ENCODE assay signal across 18 cellular contexts in the genomic region with DNA sequence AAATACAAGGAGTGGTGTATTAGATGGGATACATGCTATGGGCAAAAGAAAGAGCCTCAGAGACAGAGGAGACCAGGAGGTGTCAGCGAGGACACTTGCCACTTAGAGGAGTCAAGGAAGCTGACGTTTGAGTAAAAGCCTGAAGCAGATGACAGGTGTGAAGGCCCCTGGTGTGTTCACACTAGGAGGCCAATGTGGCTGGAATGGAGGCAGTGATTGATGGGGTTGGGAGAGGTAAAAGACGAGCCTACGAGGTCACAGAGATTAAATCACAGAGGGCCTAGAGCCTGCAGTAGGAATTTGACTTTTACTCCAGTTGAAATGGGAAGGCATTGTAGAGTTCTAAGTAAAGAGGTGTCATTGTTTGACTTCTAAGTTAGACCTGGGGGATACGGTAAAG. TPM values are rescaled to one million over a fixed set of nuclear protein-coding genes. Genes with fewer than 3 reads are reported as not detected.
DNase-seq lines count a peak whose midpoint lies in the region; ATAC-seq and TF ChIP-seq lines count a peak whose summit lies in the region.
"Had no signal": no experiment of that assay in that cellular context is flagged by ENCODE, and none has a peak within 500 bp of the region (broad histone marks: within the 10 kb centered on the region; RNA-seq: fewer than 3 reads in every experiment).

No MANE protein-coding gene starts in this region.

- 90% methylated on average over 5 of the region's 5 CpGs for WGBS in prostate gland
- 43% methylated on average over 5 of the region's 5 CpGs for WGBS in mesenchymal stem cell

- no peaks in the 10 kb centered on the region for H3K27me3 Mint-ChIP-seq in activated CD4-positive, alpha-beta T cell treated with anti-CD3 and anti-CD28 coated beads, Interleukin-2, amount 10 ng/mL, durations not matched to agents 24 days and 14 days
- H3K27me3 Mint-ChIP-seq in T-helper 17 cell: no peaks in the 10 kb centered on the region
- peaks cover 38% of the 10 kb centered on the region for H3K27me3 Mint-ChIP-seq in nephron progenitor cell (ENCODE audit: low read depth, poor library complexity)
- H3K27me3 Mint-ChIP-seq: type B pancreatic cell had no signal

- peaks cover 28% of the 10 kb centered on the region for H3K4me1 Mint-ChIP-seq in activated CD4-positive, alpha-beta T cell treated with anti-CD3 and anti-CD28 coated beads, Interleukin-2, amount 10 ng/mL, durations not matched to agents 24 days and 14 days
- H3K4me1 Mint-ChIP-seq in T-helper 17 cell: peaks cover 21% of the 10 kb centered on the region
- peaks cover 28% of the 10 kb centered on the region for H3K4me1 Mint-ChIP-seq in nephron progenitor cell

- no peaks in the 10 kb centered on the region for H3K79me1 ChIP-seq in mesenchymal stem cell (replicated peaks; ENCODE audit: low read length, poor library complexity, severe bottlenecking)

- H3K36me3 ChIP-seq in prostate gland (no peaks in the 10 kb centered on the region), mesenchymal stem cell (ENCODE audit: control insufficient read depth in 1 of 2, insufficient read depth in 2 of 2, low read depth in 1 of 2, low read length in 2 of 2) (no peaks in the 10 kb centered on the region)
- H3K36me3 ChIP-seq: esophagus squamous epithelium had no signal

- no peaks in the 10 kb centered on the region for H3K9me3 Mint-ChIP-seq in activated CD4-positive, alpha-beta T cell treated with anti-CD3 and anti-CD28 coated beads, Interleukin-2, amount 10 ng/mL, durations not matched to agents 24 days and 14 days
- H3K9me3 Mint-ChIP-seq in nephron progenitor cell: no peaks in the 10 kb centered on the region
- H3K9me3 Mint-ChIP-seq: type B pancreatic cell had no signal

- no peak for DNase-seq in activated CD4-positive, alpha-beta T cell treated with anti-CD3 and anti-CD28 coated beads, Interleukin-2, amount 10 ng/mL, durations not matched to agents 24 days and 14 days
- DNase-seq in activated CD4-positive, alpha-beta T cell treated with anti-CD3 and anti-CD28 coated beads, Interleukin-2, amount 50 U/mL, for 48 hours: no peak
- DNase-seq in T-helper 17 cell: no peak
- DNase-seq in nephron progenitor cell: no peak
- DNase-seq in prostate gland (ENCODE audit: low spot score): no peak
- DNase-seq in NCI-H1048 (lab: John Stamatoyannopoulos, UW): no peak
- DNase-seq in mesenchymal stem cell: no peak
- DNase-seq: amniotic stem cell; esophagus squamous epithelium; left ventricle myocardium superior; NCI-H1105 treated with DMSO at 0.1 percent for 48 hours; NCI-H526 treated with DMSO at 0.1 percent for 48 hours; psoas muscle; stimulated activated CD4-positive, alpha-beta T cell treated with anti-CD3 and anti-CD28 coated beads, Interleukin-12 subunit alpha, Interleukin-12 subunit beta, amount 100 ng/mL, for 4 hours had no signal

- H3K4me2 ChIP-seq in mesenchymal stem cell (ENCODE audit: low read length, poor library complexity, severe bottlenecking): no peak overlapping the region
- H3K4me2 ChIP-seq: KMS-11 had no signal

- no peak overlapping the region for H4K91ac ChIP-seq in mesenchymal stem cell (ENCODE audit: low read length)

- peak overlapping the region; percentile 2 for H3K4me3 Mint-ChIP-seq in activated CD4-positive, alpha-beta T cell treated with anti-CD3 and anti-CD28 coated beads, Interleukin-2, amount 10 ng/mL, durations not matched to agents 24 days and 14 days
- H3K4me3 Mint-ChIP-seq in T-helper 17 cell (no peak overlapping the region), nephron progenitor cell (no peak overlapping the region)
- H3K4me3 Mint-ChIP-seq: type B pancreatic cell had no signal

- peak; percentile 1 for ATAC-seq in GM21619 (IDR thresholded peaks at IDR 0.05; ENCODE audit: unreplicated experiment)
- no peak for ATAC-seq in T-helper 17 cell
- ATAC-seq: left ventricle myocardium superior, psoas muscle had no signal

- H3K4me3 ChIP-seq in prostate gland (no peak overlapping the region), mesenchymal stem cell (ENCODE audit: insufficient read depth in 1 of 2, low read depth in 1 of 2, low read length in 2 of 2) (no peak overlapping the region)
- H3K4me3 ChIP-seq: A549, esophagus squamous epithelium, psoas muscle had no signal

- no peak overlapping the region for H3K18ac ChIP-seq in mesenchymal stem cell (ENCODE audit: low read depth in 1 of 2, low read length in 2 of 2)

- intact Hi-C loops in activated CD4-positive, alpha-beta T cell treated with anti-CD3 and anti-CD28 coated beads, Interleukin-2, amount 10 ng/mL, durations not matched to agents 24 days and 14 days (cut with micrococcal nuclease): no loop called here
- intact Hi-C loops in prostate gland (cut with DNase I): no loop called here

- H3K4me1 ChIP-seq in prostate gland (replicated peaks): no peaks in the 10 kb centered on the region
- peaks cover 8% of the 10 kb centered on the region for H3K4me1 ChIP-seq in mesenchymal stem cell (ENCODE audit: control insufficient read depth, insufficient read depth, low read depth, low read length)
- H3K4me1 ChIP-seq: esophagus squamous epithelium, psoas muscle had no signal

- H3K9me3 ChIP-seq in T-helper 17 cell (ENCODE audit: control insufficient read depth, low read length, poor library complexity, severe bottlenecking): no peaks in the 10 kb centered on the region
- H3K9me3 ChIP-seq in prostate gland: no peaks in the 10 kb centered on the region
- no peaks in the 10 kb centered on the region for H3K9me3 ChIP-seq in mesenchymal stem cell (ENCODE audit: control insufficient read depth, low read length)
- H3K9me3 ChIP-seq: A549, esophagus squamous epithelium, psoas muscle had no signal

- no peak overlapping the region for H3K4ac ChIP-seq in mesenchymal stem cell (ENCODE audit: low read depth in 1 of 2, low read length in 2 of 2)

- no peak overlapping the region for H2BK12ac ChIP-seq in mesenchymal stem cell (ENCODE audit: low read length in 2 of 2)

- H3K27me3 ChIP-seq in prostate gland (replicated peaks; ENCODE audit: insufficient read depth) (no peaks in the 10 kb centered on the region), mesenchymal stem cell (ENCODE audit: control insufficient read depth in 1 of 2, insufficient read depth in 1 of 2, low read length in 2 of 2) (peaks cover 0 to 3% of the 10 kb centered on the region in 2 experiments)

- no peak overlapping the region for H2BK5ac ChIP-seq in mesenchymal stem cell (ENCODE audit: low read depth, low read length, poor library complexity, severe bottlenecking)

- H3K9ac ChIP-seq in mesenchymal stem cell (ENCODE audit: low read length): no peak overlapping the region
- H3K9ac ChIP-seq: KMS-11 had no signal

- no peak overlapping the region for H2AFZ ChIP-seq in mesenchymal stem cell (ENCODE audit: low read depth, low read length)

- H3K23ac ChIP-seq in mesenchymal stem cell (ENCODE audit: low read length in 2 of 2): no peak overlapping the region

- H2BK120ac ChIP-seq in mesenchymal stem cell (ENCODE audit: low read depth, low read length): no peak overlapping the region

- no peak overlapping the region for H2AK5ac ChIP-seq in mesenchymal stem cell (ENCODE audit: low read length, severe bottlenecking)

- H3K14ac ChIP-seq in mesenchymal stem cell (ENCODE audit: low read length in 2 of 2): no peak overlapping the region

- TF ChIP-seq CTCF in nephron progenitor cell (IDR thresholded peaks at IDR 0.05): no peak
- no peak for TF ChIP-seq CTCF in prostate gland (IDR thresholded peaks at IDR 0.05)

- H3K27ac ChIP-seq in prostate gland (no peak overlapping the region), mesenchymal stem cell (ENCODE audit: low read length, poor library complexity, severe bottlenecking) (no peak overlapping the region)
- H3K27ac ChIP-seq: esophagus squamous epithelium, KMS-11, psoas muscle had no signal

- no peak overlapping the region for H2BK15ac ChIP-seq in mesenchymal stem cell (ENCODE audit: low read depth, poor library complexity, severe bottlenecking)

- H3K27ac Mint-ChIP-seq in activated CD4-positive, alpha-beta T cell treated with anti-CD3 and anti-CD28 coated beads, Interleukin-2, amount 10 ng/mL, durations not matched to agents 24 days and 14 days: peak overlapping the region; percentile 40
- H3K27ac Mint-ChIP-seq in T-helper 17 cell: peak overlapping the region; percentile 90
- H3K27ac Mint-ChIP-seq in nephron progenitor cell: peak overlapping the region; percentile 42
- H3K27ac Mint-ChIP-seq: type B pancreatic cell had no signal

- no peak overlapping the region for H4K8ac ChIP-seq in mesenchymal stem cell (ENCODE audit: low read length)

- TF ChIP-seq POLR2A in prostate gland (IDR thresholded peaks at IDR 0.05): no peak

- H3K36me3 Mint-ChIP-seq in activated CD4-positive, alpha-beta T cell treated with anti-CD3 and anti-CD28 coated beads, Interleukin-2, amount 10 ng/mL, durations not matched to agents 24 days and 14 days (ENCODE audit: low read depth): no peaks in the 10 kb centered on the region
- H3K36me3 Mint-ChIP-seq in T-helper 17 cell (ENCODE audit: low read depth) (no peaks in the 10 kb centered on the region), nephron progenitor cell (ENCODE audit: low read depth) (no peaks in the 10 kb centered on the region)
- H3K36me3 Mint-ChIP-seq: type B pancreatic cell had no signal

RNA-seq across cellular contexts. Expression of gene GDPD5, which starts 12.0 kb away (rescaled TPM):
- total RNA-seq in activated CD4-positive, alpha-beta T cell treated with anti-CD3 and anti-CD28 coated beads, Interleukin-2, amount 10 ng/mL, durations not matched to agents 24 days and 14 days: 13.4 and 14.5 TPM in 2 replicates
- 100 to 1,000 TPM in 1 of 2 donors, 10 to 100 TPM in 1; 77.3 to 108 TPM for total RNA-seq in T-helper 17 cell
- 10 to 100 TPM in 1 of 2 donors, 1 to 10 TPM in 1; 1.7 to 14.6 TPM for total RNA-seq in prostate gland
- 1.8 TPM for polyA plus RNA-seq in mesenchymal stem cell (2013, experiment 1 of 2)
- polyA plus RNA-seq in mesenchymal stem cell (2013, experiment 2 of 2): 1.4 TPM

RNA-seq across cellular contexts. Expression of gene SERPINH1, which starts 24.3 kb away (rescaled TPM):
- 29.6 and 30.3 TPM in 2 replicates for total RNA-seq in activated CD4-positive, alpha-beta T cell treated with anti-CD3 and anti-CD28 coated beads, Interleukin-2, amount 10 ng/mL, durations not matched to agents 24 days and 14 days
- total RNA-seq in T-helper 17 cell (1 to 10 TPM; 3.5 to 3.6 TPM), prostate gland (100 to 1,000 TPM; 123 to 189 TPM)
- 896 TPM for polyA plus RNA-seq in mesenchymal stem cell (2013, experiment 1 of 2)
- 870 TPM for polyA plus RNA-seq in mesenchymal stem cell (2013, experiment 2 of 2)

Comparison
In these comparisons a context has a peak if more than half of its experiments do, and no peak if none do; other contexts are left out.
1. H3K27ac Mint-ChIP-seq: peak in every context shown above with its lines; median percentile 90 in T-helper 17 cell; 42 in nephron progenitor cell; 40 in activated CD4-positive, alpha-beta T cell treated with anti-CD3 and anti-CD28 coated beads, Interleukin-2, amount 10 ng/mL, durations not matched to agents 24 days and 14 days.